10 cellular contexts compared by ENCODE assay signal in genomic region chr15:83919319-83919830, GRCh38.
DNase-seq lines count a peak whose midpoint lies in the region; ATAC-seq, FAIRE-seq and TF ChIP-seq lines count a peak whose summit lies in the region.
"Had no signal": no experiment of that assay in that cellular context is flagged by ENCODE, and none has a peak within 500 bp of the region (broad histone marks: within the 10 kb centered on the region; RNA-seq: fewer than 3 reads in every experiment).

No MANE protein-coding gene starts in this region.

- H2BK20ac ChIP-seq in H1 (ENCODE audit: low read length), result no peak overlapping the region

- H4K5ac ChIP-seq in H1 (ENCODE audit: insufficient read length, low read depth, low read length), result no peak overlapping the region

- H3K79me2 ChIP-seq in H1 (ENCODE audit: control insufficient read depth in 1 of 2, insufficient read depth in 2 of 2, low read length in 2 of 2), result no peaks in the 10 kb centered on the region

- no peak overlapping the region for H3K4ac ChIP-seq in H1 (replicated peaks; ENCODE audit: insufficient read length, low read depth, low read length)

- peaks cover 0 to 2% (median 0%) of the 10 kb centered on the region in 4 experiments; a peak in 1 of 7 replicates for H3K4me1 ChIP-seq in H1 (replicated peaks in 1 of 4; ENCODE audit: control insufficient read depth in 3 of 4, insufficient read depth in 4 of 4, low read length in 3 of 4)

- H2AK5ac ChIP-seq in H1 (ENCODE audit: low read depth, low read length), result no peak overlapping the region

- no peak for TF ChIP-seq CTCF in H1 (IDR thresholded peaks at IDR 0.05; ENCODE audit: control extremely low read depth in 1 of 3, insufficient read depth in 1 of 3, low read depth in 1 of 3, low read length in 3 of 3)

- H3K23me2 ChIP-seq in H1 (ENCODE audit: low read depth, low read length), result 0 out of 2 replicates have a peak, but pooled peaks cover 2% of the 10 kb centered on the region

- no peaks in the 10 kb centered on the region for H3K36me3 ChIP-seq in H1 (ENCODE audit: control insufficient read depth in 2 of 4, insufficient read depth in 4 of 4, low read length in 3 of 4)

- no peak overlapping the region for H2BK5ac ChIP-seq in H1 (ENCODE audit: low read depth, low read length)

- H3K4me2 ChIP-seq in H1 (ENCODE audit: insufficient read depth in 1 of 2, low read depth in 2 of 2, low read length in 2 of 2), result no peak overlapping the region

- POLR2A ChIA-PET in H1 (lab: Charles Lee; ENCODE audit: partially characterized antibody), result interaction anchor here (1.2 kb wide), 1 partner anchor 27 kb away, joined by 3 read pairs; no protein-coding TSS in a partner anchor

- no peaks in the 10 kb centered on the region for H4K20me1 ChIP-seq in H1 (replicated peaks in 1 of 2; ENCODE audit: control insufficient read depth in 1 of 2, insufficient read depth in 2 of 2, low read length in 2 of 2)

- no peak for TF ChIP-seq POLR2A in H1 (IDR thresholded peaks at IDR 0.05; ENCODE audit: control extremely low read depth in 1 of 2, low read depth in 2 of 2, low read length in 2 of 2)

- peak; percentile 60 for ATAC-seq in GM18499 (IDR thresholded peaks at IDR 0.05; ENCODE audit: insufficient read depth, unreplicated experiment)
- peak; percentile 72 for ATAC-seq in GM19455 (IDR thresholded peaks at IDR 0.05; ENCODE audit: unreplicated experiment)
- ATAC-seq in HG03135 (IDR thresholded peaks at IDR 0.05; ENCODE audit: unreplicated experiment), result peak; percentile 67

- H3K27ac ChIP-seq in H1 (ENCODE audit: low read depth, low read length), result no peak overlapping the region

- no peak for FAIRE-seq in H1 (lab: Jason Lieb, UNC)

- H3K4me3 ChIP-seq in H1 (ENCODE audit: extremely low read depth in 1 of 4, insufficient read depth in 2 of 4, low read depth in 3 of 4, low read length in 4 of 4), result no peak overlapping the region

- no peak for TF ChIP-seq RAD21 in H1 (IDR thresholded peaks at IDR 0.05 in 1 of 2, conservative IDR thresholded peaks at IDR 0.05 in 1 of 2; ENCODE audit: low read depth in 2 of 2, low read length in 2 of 2)

- 93% methylated on average over 5 of the region's 5 CpGs; no CpG with 5 or more reads in 1 of the 2 experiments for WGBS in H1 (ENCODE audit: extremely low coverage in 1 of 2, insufficient coverage in 1 of 2, insufficient read length in 1 of 2, insufficient replicate concordance in 2 of 2, low coverage in 1 of 2, low lambda C conversion rate in 2 of 2, missing lambda C conversion rate in 1 of 2), 2 experiments

- CTCF ChIA-PET in H1 (lab: Charles Lee; ENCODE audit: partially characterized antibody), result interaction anchor here (0.6 kb wide), 1 partner anchor 92 kb away, joined by 3 read pairs; no protein-coding TSS in a partner anchor

- DNase-seq in H1 (ENCODE audit: low read depth in 1 of 2, low spot score in 2 of 2) (no peak), NCI-H526 treated with DMSO at 0.1 percent for 48 hours (lab: John Stamatoyannopoulos, UW) (no peak), NCI-H748 treated with DMSO at 0.1 percent for 48 hours (lab: John Stamatoyannopoulos, UW) (no peak), NCI-H2029 (lab: John Stamatoyannopoulos, UW) (no peak)
- DNase-seq in NK-92 treated with Interleukin-12 subunit alpha and Interleukin-12 subunit beta, amount 100 ng/mL, for 24 hours (lab: John Stamatoyannopoulos, UW), result no peak
- DNase-seq: EL, NCI-H1694 treated with DMSO at 0.1 percent for 48 hours had no signal

- no peaks in the 10 kb centered on the region for H3K79me1 ChIP-seq in H1 (ENCODE audit: low read depth, low read length)

- no peak overlapping the region for H2BK15ac ChIP-seq in H1 (ENCODE audit: low read length)

- H3K9ac ChIP-seq in H1 (replicated peaks in 1 of 4; ENCODE audit: extremely low read depth in 1 of 4, low read depth in 3 of 4, low read length in 3 of 4), result no peak overlapping the region

- no peak overlapping the region for H4K91ac ChIP-seq in H1 (replicated peaks; ENCODE audit: insufficient read length, low read length)

- no peaks in the 10 kb centered on the region for H3K9me3 ChIP-seq in H1 (ENCODE audit: insufficient read depth in 2 of 2, low read depth in 1 of 2, low read length in 1 of 2)

- H3K56ac ChIP-seq in H1 (replicated peaks; ENCODE audit: insufficient read length, low read depth, low read length), result no peak overlapping the region

- H3K23ac ChIP-seq in H1 (ENCODE audit: insufficient read length), result no peak overlapping the region

- no peak for TF ChIP-seq EP300 in H1 (IDR thresholded peaks at IDR 0.05; ENCODE audit: borderline replicate concordance in 1 of 2, low read depth in 2 of 2, low read length in 2 of 2)

- no peaks in the 10 kb centered on the region for H3K27me3 ChIP-seq in H1 (replicated peaks in 1 of 4; ENCODE audit: control insufficient read depth in 3 of 4, extremely low read depth in 1 of 4, insufficient read depth in 3 of 4, low read length in 3 of 4)

- 0 out of 2 replicates have a peak overlapping the region, but pooled peaks have one; percentile 88 for H2BK12ac ChIP-seq in H1 (ENCODE audit: low read depth, low read length)

- no peak overlapping the region for H3K18ac ChIP-seq in H1 (ENCODE audit: extremely low read depth, low read length)

- H2BK120ac ChIP-seq in H1 (replicated peaks; ENCODE audit: low read depth, low read length), result no peak overlapping the region

- no peak overlapping the region for H3K14ac ChIP-seq in H1 (ENCODE audit: insufficient read length)

- no peak overlapping the region for H2AFZ ChIP-seq in H1 (ENCODE audit: low read length)

- H4K8ac ChIP-seq in H1 (ENCODE audit: extremely low read depth, insufficient read depth, low read length), result no peak overlapping the region

TF ChIP-seq in H1, 55 proteins besides CTCF, POLR2A, EP300 and RAD21:
- TF ChIP-seq TCF12 (IDR thresholded peaks at IDR 0.05; ENCODE audit: low read depth, low read length) (no peak), KDM1A (IDR thresholded peaks at IDR 0.05; ENCODE audit: borderline replicate concordance, low read length) (no peak), RFX5 (IDR thresholded peaks at IDR 0.05; ENCODE audit: borderline replicate concordance, low read depth, low read length) (no peak), PHF8 (conservative IDR thresholded peaks at IDR 0.05; ENCODE audit: low read depth, low read length) (no peak), KDM4A (IDR thresholded peaks at IDR 0.05; ENCODE audit: low read depth, low read length, severe bottlenecking) (no peak), SIRT6 (IDR thresholded peaks at IDR 0.05; ENCODE audit: low read length) (no peak), TBP (IDR thresholded peaks at IDR 0.05; ENCODE audit: low read depth, low read length) (no peak), JUND (IDR thresholded peaks at IDR 0.05; ENCODE audit: low read length) (no peak), SP2 (IDR thresholded peaks at IDR 0.05; ENCODE audit: low read length) (no peak), YY1 (IDR thresholded peaks at IDR 0.05; ENCODE audit: low read depth, low read length) (no peak), E2F6 (IDR thresholded peaks at IDR 0.05) (no peak), CEBPB (IDR thresholded peaks at IDR 0.05; ENCODE audit: low read depth, low read length) (no peak), BACH1 (IDR thresholded peaks at IDR 0.05; ENCODE audit: low read length) (no peak), SAP30 (IDR thresholded peaks at IDR 0.05; ENCODE audit: insufficient read depth, insufficient replicate concordance, low read length) (no peak), SP4 (IDR thresholded peaks at IDR 0.05; ENCODE audit: low read length) (no peak), SUZ12 (IDR thresholded peaks at IDR 0.05; ENCODE audit: low read length) (no peak), CREB1 (IDR thresholded peaks at IDR 0.05) (no peak), MAFK (IDR thresholded peaks at IDR 0.05; ENCODE audit: low read depth, low read length) (no peak), GTF2F1 (IDR thresholded peaks at IDR 0.05; ENCODE audit: borderline replicate concordance, low read depth, low read length) (no peak), GABPA (IDR thresholded peaks at IDR 0.05; ENCODE audit: borderline replicate concordance, insufficient read depth, low read length) (no peak)
